In genomic region chr12:95974358-95974757, GRCh38 we compare ENCODE assay signal across 21 cellular contexts. TPM values are rescaled to one million over a fixed set of nuclear protein-coding genes. Genes with fewer than 3 reads are reported as not detected.
DNase-seq lines count a peak whose midpoint lies in the region; FAIRE-seq and TF ChIP-seq lines count a peak whose summit lies in the region.
"Had no signal": no experiment of that assay in that cellular context is flagged by ENCODE, and none has a peak within 500 bp of the region (broad histone marks: within the 10 kb centered on the region; RNA-seq: fewer than 3 reads in every experiment).

No MANE protein-coding gene starts in this region.

- H4K20me1 ChIP-seq in DOHH2 (ENCODE audit: control insufficient read depth, insufficient read depth, low read depth, low read length) (no peaks in the 10 kb centered on the region), OCI-LY7 (ENCODE audit: insufficient read depth, low read length) (no peaks in the 10 kb centered on the region)
- H4K20me1 ChIP-seq: BLaER1 had no signal

- H3K4me3 ChIP-seq in DOHH2 (ENCODE audit: low read length), result peak overlapping the region; percentile 30
- no peak overlapping the region for H3K4me3 ChIP-seq in OCI-LY7 (ENCODE audit: low read depth, low read length, poor library complexity, severe bottlenecking)
- no peak overlapping the region for H3K4me3 ChIP-seq in liver (ENCODE audit: low read depth in 1 of 3, low read length in 3 of 3)
- H3K4me3 ChIP-seq in small intestine (ENCODE audit: low read depth in 1 of 2, low read length in 2 of 2), result no peak overlapping the region
- no peak overlapping the region for H3K4me3 ChIP-seq in spleen
- H3K4me3 ChIP-seq in BE2C (ENCODE audit: low read depth, low read length), result no peak overlapping the region
- H3K4me3 ChIP-seq: BLaER1, GM12878, GM23338 had no signal

- 19% methylated on average over 2 of the region's 2 CpGs for WGBS in liver
- 17 to 43% (median 26%) methylated on average over 2 of the region's 2 CpGs for WGBS in small intestine, 3 donors
- 70 to 92% (median 80%) methylated on average over 2 of the region's 2 CpGs for WGBS in spleen, 5 donors

- H3K4me1 ChIP-seq in DOHH2 (ENCODE audit: control insufficient read depth, low read length) (peaks cover 22% of the 10 kb centered on the region), OCI-LY7 (ENCODE audit: insufficient read depth, low read length, poor library complexity, severe bottlenecking) (peaks cover 16% of the 10 kb centered on the region), liver (ENCODE audit: control insufficient read depth in 4 of 4, insufficient read depth in 4 of 4, low read length in 3 of 4) (peaks cover 4 to 49% (median 34%) of the 10 kb centered on the region in 4 donors), small intestine (ENCODE audit: control insufficient read depth in 2 of 2, insufficient read depth in 1 of 2, low read depth in 1 of 2, low read length in 1 of 2) (no peaks in the 10 kb centered on the region), spleen (no peaks in the 10 kb centered on the region), BE2C (no peaks in the 10 kb centered on the region)
- H3K4me1 ChIP-seq: BLaER1 had no signal

- POLR2A ChIA-PET in OCI-LY7 (lab: Charles Lee), result interaction anchor here (0.6 to 1.8 kb wide), 3 partner anchors 31 to 52 kb away, joined by 3 to 17 read pairs (median 3); partner anchors contain the start of genes AMDHD1 and CCDC38

- TF ChIP-seq RAD21 in liver (IDR thresholded peaks at IDR 0.05), result no peak

- H3K4me2 ChIP-seq in DOHH2 (ENCODE audit: low read length) (peak overlapping the region; percentile 47), OCI-LY7 (ENCODE audit: low read length) (peak overlapping the region; percentile 33)
- H3K4me2 ChIP-seq: BLaER1, GM23338 had no signal

- no peaks in the 10 kb centered on the region for H3K9me3 ChIP-seq in DOHH2 (ENCODE audit: control insufficient read depth, insufficient read depth, low read length)
- H3K9me3 ChIP-seq in OCI-LY7 (ENCODE audit: low read length), result no peaks in the 10 kb centered on the region
- no peaks in the 10 kb centered on the region for H3K9me3 ChIP-seq in liver (ENCODE audit: control insufficient read depth in 4 of 4, low read length in 3 of 4)
- H3K9me3 ChIP-seq in small intestine (ENCODE audit: control insufficient read depth, low read depth), result no peaks in the 10 kb centered on the region
- H3K9me3 ChIP-seq in spleen, result no peaks in the 10 kb centered on the region
- no peaks in the 10 kb centered on the region for H3K9me3 ChIP-seq in BE2C
- H3K9me3 ChIP-seq: BLaER1, Caco-2 had no signal

- H3K9me2 ChIP-seq in DOHH2 (replicated peaks; ENCODE audit: control insufficient read depth, low read length), result no peaks in the 10 kb centered on the region
- no peaks in the 10 kb centered on the region for H3K9me2 ChIP-seq in OCI-LY7 (ENCODE audit: insufficient read depth, low read length)

- TF ChIP-seq POLR2A in spleen (IDR thresholded peaks at IDR 0.05), result no peak

- FAIRE-seq in small intestine (lab: Jason Lieb, UNC), result no peak
- FAIRE-seq: GM12878, GM19239 had no signal

- H2AFZ ChIP-seq in OCI-LY7 (ENCODE audit: low read length), result peak overlapping the region; percentile 18
- H2AFZ ChIP-seq: GM23338 had no signal

- BruUV-seq in OCI-LY7 (replicated peaks; lab: Mats Ljungman, UMichigan), result no TSS peak

- no peaks in the 10 kb centered on the region for H3F3A ChIP-seq in DOHH2 (ENCODE audit: control insufficient read depth, insufficient read depth)

- DNase-seq in OCI-LY7 (ENCODE audit: low spot score), result no peak
- peak; percentile 23 for DNase-seq in small intestine
- DNase-seq in activated naive CD4-positive, alpha-beta T cell treated with Interleukin-2 at 50 U/mL for 16 hours, result no peak
- DNase-seq in spleen, result no peak
- no peak for DNase-seq in BE2C
- DNase-seq: 8988T; Caco-2; CD4-positive, CD25-positive, alpha-beta regulatory T cell; CD8-positive, alpha-beta T cell; DMS153; DND-41; EL; GDM1; H9 had no signal

- TF ChIP-seq CTCF in DOHH2 (IDR thresholded peaks at IDR 0.05; ENCODE audit: low read depth, low read length, poor library complexity, severe bottlenecking) (no peak), OCI-LY7 (conservative IDR thresholded peaks at IDR 0.05; ENCODE audit: low read length) (no peak), liver (IDR thresholded peaks at IDR 0.05; ENCODE audit: low read depth, low read length, missing input control) (no peak), spleen (IDR thresholded peaks at IDR 0.05 in 8 of 11, conservative IDR thresholded peaks at IDR 0.05 in 3 of 11) (no peak), BE2C (IDR thresholded peaks at IDR 0.05; ENCODE audit: low read depth, low read length) (no peak)

- H3K36me3 ChIP-seq in DOHH2 (ENCODE audit: control insufficient read depth, low read length) (no peaks in the 10 kb centered on the region), OCI-LY7 (ENCODE audit: insufficient read depth, low read length) (no peaks in the 10 kb centered on the region), liver (ENCODE audit: control insufficient read depth in 4 of 4, insufficient read depth in 3 of 4, low read depth in 1 of 4, low read length in 3 of 4) (peaks cover 0 to 30% (median 17%) of the 10 kb centered on the region in 4 donors), small intestine (ENCODE audit: control insufficient read depth in 2 of 2, insufficient read depth in 2 of 2, low read length in 2 of 2) (no peaks in the 10 kb centered on the region), spleen (peaks cover 0 to 69% (median 0%) of the 10 kb centered on the region in 6 donors), BE2C (no peaks in the 10 kb centered on the region)
- H3K36me3 ChIP-seq: BLaER1 had no signal

- no peak overlapping the region for H3K9ac ChIP-seq in liver (ENCODE audit: low read depth in 1 of 2, low read length in 2 of 2)
- H3K9ac ChIP-seq: BLaER1 had no signal

- no peaks in the 10 kb centered on the region for H3K79me2 ChIP-seq in DOHH2 (ENCODE audit: control insufficient read depth, low read length)
- H3K79me2 ChIP-seq in OCI-LY7 (ENCODE audit: insufficient read depth, low read depth, low read length), result no peaks in the 10 kb centered on the region

- no peak overlapping the region for H3K27ac ChIP-seq in DOHH2 (ENCODE audit: low read depth, low read length)
- no peak overlapping the region for H3K27ac ChIP-seq in OCI-LY7 (ENCODE audit: low read depth, low read length, poor library complexity, severe bottlenecking)
- peak overlapping the region in 1 of 2 donors; percentile 6 for H3K27ac ChIP-seq in liver (ENCODE audit: low read depth in 1 of 2, low read length in 2 of 2)
- H3K27ac ChIP-seq in small intestine (ENCODE audit: low read depth in 1 of 2, low read length in 1 of 2), result no peak overlapping the region
- no peak overlapping the region for H3K27ac ChIP-seq in spleen
- H3K27ac ChIP-seq: BLaER1, C4-2B had no signal

- intact Hi-C loops in OCI-LY7 (cut with micrococcal nuclease; ENCODE audit: unreplicated experiment) (no loop called here), spleen (cut with DNase I; ENCODE audit: low total_unique reads) (no loop called here)

- CTCF ChIA-PET in OCI-LY7 (lab: Charles Lee; ENCODE audit: unreplicated experiment), result no interaction called here

- no peaks in the 10 kb centered on the region for H3K27me3 ChIP-seq in DOHH2 (ENCODE audit: control insufficient read depth, low read length)
- H3K27me3 ChIP-seq in liver (ENCODE audit: control insufficient read depth in 4 of 4, insufficient read depth in 4 of 4, low read length in 3 of 4), result no peaks in the 10 kb centered on the region
- H3K27me3 ChIP-seq in small intestine (ENCODE audit: control insufficient read depth in 2 of 2, insufficient read depth in 2 of 2, low read length in 2 of 2), result no peaks in the 10 kb centered on the region
- no peaks in the 10 kb centered on the region for H3K27me3 ChIP-seq in spleen (replicated peaks in 1 of 7)
- H3K27me3 ChIP-seq in BE2C, result peaks cover 5% of the 10 kb centered on the region; the same call in 1 of the 2 replicates
- H3K27me3 ChIP-seq: BLaER1 had no signal

TF ChIP-seq in liver, 16 proteins besides CTCF, POLR2A, EP300 and RAD21:
- TF ChIP-seq RXRA (IDR thresholded peaks at IDR 0.05) (peak in 1 of 2 donors; percentile 5), EGR1 (IDR thresholded peaks at IDR 0.05; ENCODE audit: low read depth in 2 of 2) (no peak), FOXA1 (IDR thresholded peaks at IDR 0.05) (no peak), HNF4A (conservative IDR thresholded peaks at IDR 0.05) (peak; percentile 31 to 33), SP1 (IDR thresholded peaks at IDR 0.05) (no peak), GABPA (IDR thresholded peaks at IDR 0.05 in 1 of 2, conservative IDR thresholded peaks at IDR 0.05 in 1 of 2) (no peak), HNF4G (IDR thresholded peaks at IDR 0.05) (no peak), YY1 (IDR thresholded peaks at IDR 0.05) (no peak), NR2F2 (IDR thresholded peaks at IDR 0.05) (no peak), FOXA2 (IDR thresholded peaks at IDR 0.05) (no peak)
- TF ChIP-seq, protein P1, sequence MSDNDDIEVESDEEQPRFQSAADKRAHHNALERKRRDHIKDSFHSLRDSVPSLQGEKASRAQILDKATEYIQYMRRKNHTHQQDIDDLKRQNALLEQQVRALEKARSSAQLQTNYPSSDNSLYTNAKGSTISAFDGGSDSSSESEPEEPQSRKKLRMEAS (IDR thresholded peaks at IDR 0.05), result no peak
TF ChIP-seq in liver: peak in this region for 2.

RNA-seq across cellular contexts. Expression of gene HAL, which starts 21.8 kb away (rescaled TPM):
- total RNA-seq in OCI-LY7 (2014; rRNA removed; shearing (Covaris generic)), result 0.25 and 0.57 TPM in 2 replicates
- total RNA-seq in OCI-LY7 (2022) (1.4 and 2.1 TPM in 2 replicates), liver (100 to 1,000 TPM; 125 to 174 TPM), spleen (10 to 100 TPM in 4 of 7 donors, 1 to 10 TPM in 3; 4.6 to 27.3 (median 11.7) TPM)
- polyA plus RNA-seq in liver (100 to 1,000 TPM in 1 of 2 donors, 10 to 100 TPM in 1; 62.4 to 114 TPM), small intestine (1 to 10 TPM in 2 of 3 donors, under 1 TPM in 1; 0.31 to 1.1 (median 1.1) TPM), spleen (1 to 10 TPM in 1 of 3 donors, under 1 TPM in 2; 0.24 to 1.9 (median 0.72) TPM)
- polyA plus RNA-seq in BE2C (2012; ENCODE audit: insufficient read depth, insufficient read length, low read depth), result not detected
- polyA plus RNA-seq: CD4-positive, CD25-positive, alpha-beta regulatory T cell had no signal

RNA-seq across cellular contexts. Expression of gene AMDHD1, which starts 31.2 kb away (rescaled TPM):
- 0.50 and 0.67 TPM in 2 replicates for total RNA-seq in OCI-LY7 (2014; rRNA removed; shearing (Covaris generic))
- 2.6 and 2.8 TPM in 2 replicates for total RNA-seq in OCI-LY7 (2022)
- 100 to 1,000 TPM in 1 of 2 donors, 10 to 100 TPM in 1; 56.7 to 124 TPM for total RNA-seq in liver
- polyA plus RNA-seq in liver, result 100 to 1,000 TPM in 1 of 2 donors, 10 to 100 TPM in 1; 50.3 to 105 TPM
- polyA plus RNA-seq in small intestine, result under 1 TPM; 0.61 to 0.89 (median 0.81) TPM
- 10 to 100 TPM in 1 of 7 donors, 1 to 10 TPM in 6; 2.2 to 12.2 (median 3.5) TPM for total RNA-seq in spleen
- polyA plus RNA-seq in spleen, result 1 to 10 TPM; 2.3 to 2.9 (median 2.5) TPM
- 0.29 TPM for polyA plus RNA-seq in BE2C (2012; ENCODE audit: insufficient read depth, insufficient read length, low read depth)

RNA-seq across cellular contexts. Expression of gene CCDC38, which starts 31.9 kb away (rescaled TPM):
- 0.16 and 0.18 TPM in 2 replicates for total RNA-seq in OCI-LY7 (2014; rRNA removed; shearing (Covaris generic))
- total RNA-seq in OCI-LY7 (2022), result 0.99 and 1.5 TPM in 2 replicates
- 1 to 10 TPM; 1.3 to 1.4 TPM for total RNA-seq in liver
- polyA plus RNA-seq in liver, result under 1 TPM; 0.46 to 0.61 TPM
- under 1 TPM in 1 of 3 donors, not detected in 2; 0.09 TPM for polyA plus RNA-seq in small intestine
- total RNA-seq in spleen, result 1 to 10 TPM in 3 of 7 donors, under 1 TPM in 3, not detected in 1; 0.34 to 2.1 (median 1.2) TPM
- polyA plus RNA-seq in spleen, result 1 to 10 TPM in 1 of 3 donors, under 1 TPM in 2; 0.46 to 1.2 (median 0.65) TPM
- not detected for polyA plus RNA-seq in BE2C (2012; ENCODE audit: insufficient read depth, insufficient read length, low read depth)
- total RNA-seq: Caco-2; CD4-positive, CD25-positive, alpha-beta regulatory T cell; CD8-positive, alpha-beta T cell; GM12878; GM23338; H9 had no signal
- polyA plus RNA-seq: CD4-positive, CD25-positive, alpha-beta regulatory T cell; GM23338 had no signal

Comparison
In these comparisons a context has a peak if more than half of its experiments do, and no peak if none do; other contexts are left out.
1. RNA of gene HAL, which starts 21.8 kb away (total RNA-seq): 125 to 174 TPM in liver; 4.6 to 27.3 TPM in spleen and 0.25 to 2.1 TPM in OCI-LY7; every median in the first group is over 4 times any median in the second.
2. RNA of gene AMDHD1, which starts 31.2 kb away (total RNA-seq): 56.7 to 124 TPM in liver; 2.2 to 12.2 TPM in spleen and 0.50 to 2.8 TPM in OCI-LY7; every median in the first group is over 4 times any median in the second.